Comparison of ENCODE assay signal across 10 cellular contexts in genomic region chr10:124619195-124619594, GRCh38.
DNase-seq lines count a peak whose midpoint lies in the region; ATAC-seq, FAIRE-seq and TF ChIP-seq lines count a peak whose summit lies in the region.
"Had no signal": no experiment of that assay in that cellular context is flagged by ENCODE, and none has a peak within 500 bp of the region (broad histone marks: within the 10 kb centered on the region; RNA-seq: fewer than 3 reads in every experiment).

No MANE protein-coding gene starts in this region.

- CTCF ChIA-PET in CD8-positive, alpha-beta memory T cell (lab: Charles Lee), result interaction anchor here (0.7 to 1.2 kb wide), 5 partner anchors 65 to 122 kb away, joined by 3 to 6 read pairs (median 4); no protein-coding TSS in a partner anchor

- H3K18ac ChIP-seq in H9 (ENCODE audit: insufficient read length, low read depth, low read length), result no peak overlapping the region

- H4K91ac ChIP-seq in H9 (ENCODE audit: insufficient read length, low read depth, low read length), result no peak overlapping the region

- H2BK120ac ChIP-seq in H9 (ENCODE audit: low read depth, low read length, poor library complexity, severe bottlenecking), result no peak overlapping the region

- peak overlapping the region; percentile 10 to 58 (median 49) for H3K4me3 Mint-ChIP-seq in CD8-positive, alpha-beta memory T cell
- no peak overlapping the region for H3K4me3 Mint-ChIP-seq in H9

- H2BK20ac ChIP-seq in H9 (ENCODE audit: low read depth, low read length, poor library complexity, severe bottlenecking), result no peak overlapping the region

- no peaks in the 10 kb centered on the region for H3K9me3 Mint-ChIP-seq in CD8-positive, alpha-beta memory T cell
- H3K9me3 Mint-ChIP-seq in H9, result no peaks in the 10 kb centered on the region

- H3K36me3 Mint-ChIP-seq in CD8-positive, alpha-beta memory T cell, result peaks cover 0 to 57% (median 0%) of the 10 kb centered on the region in 3 donors
- peaks cover 0 to 2% (median 0%) of the 10 kb centered on the region in 3 experiments; a peak in 1 of 7 replicates for H3K36me3 Mint-ChIP-seq in H9 (ENCODE audit: insufficient read depth in 1 of 3, low read depth in 3 of 3)

- POLR2A ChIA-PET in CD8-positive, alpha-beta memory T cell (lab: Charles Lee), result interaction anchor here (1.1 to 1.2 kb wide), 3 partner anchors 8 to 99 kb away, joined by 3 to 6 read pairs (median 5); no protein-coding TSS in a partner anchor

- FAIRE-seq in HTR-8/SVneo (lab: Jason Lieb, UNC), result no peak

- H3K79me2 ChIP-seq in H9 (ENCODE audit: insufficient read depth, low read length), result no peaks in the 10 kb centered on the region

- H3K27ac ChIP-seq in CD8-positive, alpha-beta memory T cell (ENCODE audit: low read depth, low read length), result no peak overlapping the region
- H3K27ac ChIP-seq in H9 (ENCODE audit: insufficient read length, low read depth, low read length) (no peak overlapping the region), lung (ENCODE audit: low read depth in 1 of 2, low read length in 1 of 2) (peak overlapping the region in 1 of 2 donors; percentile 75)
- H3K27ac ChIP-seq: right atrium auricular region had no signal

- H3K4me1 ChIP-seq in CD8-positive, alpha-beta memory T cell (ENCODE audit: insufficient read depth, low read length), result peaks cover 19% of the 10 kb centered on the region
- H3K4me1 ChIP-seq in H9 (ENCODE audit: insufficient read depth, low read length), result peaks cover 2% of the 10 kb centered on the region; the same call in 1 of the 2 replicates
- H3K4me1 ChIP-seq in lung (ENCODE audit: control insufficient read depth in 2 of 2, insufficient read depth in 2 of 2, low read length in 2 of 2), result peaks cover 3 to 18% of the 10 kb centered on the region in 2 donors

- no peak overlapping the region for H2AK5ac ChIP-seq in H9 (ENCODE audit: insufficient read length, low read length)

- H4K8ac ChIP-seq in H9 (replicated peaks; ENCODE audit: insufficient read length, low read depth, low read length), result no peak overlapping the region

- H4K5ac ChIP-seq in H9 (ENCODE audit: insufficient read length, low read depth, low read length), result no peak overlapping the region

- H3K36me3 ChIP-seq in CD8-positive, alpha-beta memory T cell (ENCODE audit: insufficient read depth, low read length), result no peaks in the 10 kb centered on the region
- H3K36me3 ChIP-seq in lung (ENCODE audit: control insufficient read depth in 2 of 2, insufficient read depth in 2 of 2, low read length in 2 of 2), result peaks cover 0 to 27% of the 10 kb centered on the region in 2 donors

- H3K23me2 ChIP-seq in H9 (ENCODE audit: insufficient read length, low read depth, low read length, poor library complexity, severe bottlenecking), result no peaks in the 10 kb centered on the region

- no peaks in the 10 kb centered on the region for H3K9me3 ChIP-seq in CD8-positive, alpha-beta memory T cell (ENCODE audit: low read length)
- H3K9me3 ChIP-seq in H9 (ENCODE audit: control insufficient read depth, low read depth, low read length) (no peaks in the 10 kb centered on the region), lung (ENCODE audit: control insufficient read depth in 2 of 2, insufficient read depth in 1 of 2, low read length in 1 of 2) (no peaks in the 10 kb centered on the region)
- H3K9me3 ChIP-seq: right atrium auricular region had no signal

- H3K14ac ChIP-seq in H9 (ENCODE audit: insufficient read depth, low read length), result no peak overlapping the region; the same call in 1 of the 2 replicates

- WGBS in H9 (ENCODE audit: extremely low coverage, insufficient read length, low lambda C conversion rate), result no CpG with 5 or more reads among the region's 9 CpGs
- 28 to 34% methylated on average over 9 of the region's 9 CpGs for WGBS in lung, 2 donors

- no peak overlapping the region for H2AFZ ChIP-seq in H9 (ENCODE audit: low read length)

- H3K27me3 ChIP-seq in CD8-positive, alpha-beta memory T cell (ENCODE audit: insufficient read depth, low read length, poor library complexity, severe bottlenecking), result no peaks in the 10 kb centered on the region
- no peaks in the 10 kb centered on the region for H3K27me3 ChIP-seq in H9 (ENCODE audit: insufficient read depth, low read length)
- no peaks in the 10 kb centered on the region for H3K27me3 ChIP-seq in lung (ENCODE audit: control insufficient read depth, insufficient read depth)
- H3K27me3 ChIP-seq: right atrium auricular region had no signal

- H3K27ac Mint-ChIP-seq in CD8-positive, alpha-beta memory T cell, result peak overlapping the region; percentile 61 to 95 (median 84)
- H3K27ac Mint-ChIP-seq in H9, result peak overlapping the region in 2 of 3 experiments; percentile 22 to 40; a peak in 2 of 7 replicates

- H3K4ac ChIP-seq in H9 (ENCODE audit: low read depth, low read length), result no peak overlapping the region

- peaks cover 40 to 82% (median 54%) of the 10 kb centered on the region in 3 donors for H3K4me1 Mint-ChIP-seq in CD8-positive, alpha-beta memory T cell
- H3K4me1 Mint-ChIP-seq in H9, result peaks cover 5 to 14% of the 10 kb centered on the region in 2 experiments

- H3K9ac ChIP-seq in H9 (ENCODE audit: extremely low read depth, insufficient read length, low read length), result no peak overlapping the region

- H3K79me1 ChIP-seq in H9 (ENCODE audit: insufficient read depth, low read depth, low read length, poor library complexity, severe bottlenecking), result no peaks in the 10 kb centered on the region

- no peak overlapping the region for H2BK5ac ChIP-seq in H9 (ENCODE audit: insufficient read length, low read length)

- H3T11ph ChIP-seq in H9 (ENCODE audit: low read length), result no peak overlapping the region

- no peaks in the 10 kb centered on the region for H3K27me3 Mint-ChIP-seq in CD8-positive, alpha-beta memory T cell
- no peaks in the 10 kb centered on the region for H3K27me3 Mint-ChIP-seq in H9 (ENCODE audit: low read depth)

- H3K4me2 ChIP-seq in H9 (ENCODE audit: insufficient read depth, insufficient read length, low read length), result no peak overlapping the region

- no peak overlapping the region for H3K4me3 ChIP-seq in CD8-positive, alpha-beta memory T cell (ENCODE audit: low read length)
- H3K4me3 ChIP-seq in lung, result no peak overlapping the region
- H3K4me3 ChIP-seq: right atrium auricular region had no signal

- H3K56ac ChIP-seq in H9 (ENCODE audit: insufficient read length, low read depth, low read length), result no peak overlapping the region

- no peak overlapping the region for H3K23ac ChIP-seq in H9 (ENCODE audit: insufficient read length, low read depth, low read length)

- H4K20me1 ChIP-seq in H9 (ENCODE audit: control insufficient read depth, insufficient read depth, insufficient read length), result no peaks in the 10 kb centered on the region

- H2BK15ac ChIP-seq in H9 (ENCODE audit: low read depth, low read length), result no peak overlapping the region

- DNase-seq in CD8-positive, alpha-beta memory T cell, result peak in 3 of 5 donors; percentile 20 to 43 (median 32)
- no peak for DNase-seq in H9
- DNase-seq in UCSD-AML1 (lab: John Stamatoyannopoulos, UW; ENCODE audit: unreplicated experiment), result peak; percentile 53
- DNase-seq in lung (ENCODE audit: low spot score), result peak; percentile 74
- no peak for DNase-seq in SKM-1 (lab: John Stamatoyannopoulos, UW; ENCODE audit: unreplicated experiment)
- DNase-seq in HTR-8/SVneo (ENCODE audit: insufficient read length, low spot score), result no peak
- DNase-seq in activated CD4-positive, alpha-beta T cell treated with anti-CD3 and anti-CD28 coated beads for 4 hours, result no peak
- DNase-seq in NCI-H82 (lab: John Stamatoyannopoulos, UW), result no peak
- DNase-seq: activated T-cell treated with anti-CD3 and anti-CD28 coated beads, Interleukin-2, amount 50 U/mL, for 1 hour had no signal

- no peak overlapping the region for H2BK12ac ChIP-seq in H9 (ENCODE audit: insufficient read length, low read depth, low read length)

- ATAC-seq in lung (ENCODE audit: insufficient read depth, low FRiP score), result no peak

- TF ChIP-seq CTCF in H9 (conservative IDR thresholded peaks at IDR 0.05) (no peak), lung (IDR thresholded peaks at IDR 0.05; ENCODE audit: control extremely low read depth, extremely low read depth) (no peak)

Comparison
In these comparisons a context has a peak if more than half of its experiments do, and no peak if none do; other contexts are left out.
1. DNase-seq: peak in CD8-positive, alpha-beta memory T cell (3 of 5), UCSD-AML1 (single experiment) and lung (single experiment); none in H9 (single experiment), SKM-1 (single experiment), HTR-8/SVneo (single experiment), activated CD4-positive, alpha-beta T cell treated with anti-CD3 and anti-CD28 coated beads for 4 hours (0 of 2) and NCI-H82 (single experiment).
2. H3K4me3 Mint-ChIP-seq: peak in CD8-positive, alpha-beta memory T cell (7 of 7); none in H9 (0 of 2).